In the genomic region with DNA sequence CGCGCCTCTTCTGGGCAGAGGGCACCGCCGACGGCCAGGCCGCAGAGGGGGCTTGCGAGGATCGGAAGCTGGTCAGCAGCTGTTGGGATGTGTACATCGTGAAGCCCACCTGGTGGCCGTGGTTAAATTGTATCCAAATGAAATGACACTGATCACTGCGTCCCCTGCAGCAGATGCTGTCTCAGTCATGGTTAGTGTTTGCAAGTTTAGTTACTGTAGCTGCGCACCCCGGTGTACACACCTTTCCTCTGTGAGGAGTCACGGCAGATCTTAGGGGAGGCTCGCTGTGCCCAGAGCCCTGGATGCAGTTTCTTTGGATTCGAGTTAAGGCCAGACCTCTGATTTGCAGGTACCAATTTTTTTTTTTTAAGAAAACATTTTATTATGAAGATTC, we compare ENCODE assay signal across 8 cellular contexts. TPM values are rescaled to one million over a fixed set of nuclear protein-coding genes. Genes with fewer than 3 reads are reported as not detected.
DNase-seq lines count a peak whose midpoint lies in the region; ATAC-seq and TF ChIP-seq lines count a peak whose summit lies in the region.

No MANE protein-coding gene starts in this region.

- peaks cover 6% of the 10 kb centered on the region; the same call in 1 of the 2 replicates for H3F3A ChIP-seq in SU-DHL-6 (ENCODE audit: insufficient read depth)

- TF ChIP-seq POLR2A in esophagus muscularis mucosa (IDR thresholded peaks at IDR 0.05; ENCODE audit: low read depth), result no peak

- H4K20me1 ChIP-seq in SU-DHL-6 (ENCODE audit: low read depth, low read length) (peaks cover 6% of the 10 kb centered on the region; the same call in 1 of the 2 replicates), osteoblast (ENCODE audit: insufficient read depth, low read length) (peaks cover 11% of the 10 kb centered on the region)

- H3K79me2 ChIP-seq in SU-DHL-6 (ENCODE audit: insufficient read depth, low read length), result peaks cover 54% of the 10 kb centered on the region
- H3K79me2 ChIP-seq in osteoblast (ENCODE audit: insufficient read depth, low read length), result peaks cover 57% of the 10 kb centered on the region

- DNase-seq in esophagus muscularis mucosa (ENCODE audit: extremely low spot score) (no peak), osteoblast (ENCODE audit: insufficient read length, low spot score, missing footprints) (no peak), foreskin melanocyte (no peak), NCI-H2029 (lab: John Stamatoyannopoulos, UW) (no peak)

- H3K27me3 ChIP-seq in SU-DHL-6 (ENCODE audit: low read length) (no peaks in the 10 kb centered on the region), esophagus muscularis mucosa (no peaks in the 10 kb centered on the region), osteoblast (ENCODE audit: insufficient read depth, low read length) (no peaks in the 10 kb centered on the region)

- H3K9me3 ChIP-seq in SU-DHL-6 (ENCODE audit: insufficient read depth, low read length) (no peaks in the 10 kb centered on the region), esophagus muscularis mucosa (no peaks in the 10 kb centered on the region), osteoblast (ENCODE audit: low read depth, low read length) (no peaks in the 10 kb centered on the region)

- peak overlapping the region; percentile 80 for H3K4me3 ChIP-seq in GM08714 (ENCODE audit: low read length)
- peak overlapping the region; percentile 76 for H3K4me3 ChIP-seq in SU-DHL-6 (ENCODE audit: insufficient read depth, low read length, poor library complexity, severe bottlenecking)
- H3K4me3 ChIP-seq in esophagus muscularis mucosa, result peak overlapping the region; percentile 76 to 98 (median 92)
- peak overlapping the region; percentile 93 for H3K4me3 ChIP-seq in osteoblast (ENCODE audit: insufficient read depth, low read length)

- peak; percentile 4 for ATAC-seq in HG02852 (IDR thresholded peaks at IDR 0.05; ENCODE audit: unreplicated experiment)
- no peak for ATAC-seq in GM19463 (IDR thresholded peaks at IDR 0.05; ENCODE audit: unreplicated experiment)

- H3K4me2 ChIP-seq in SU-DHL-6 (ENCODE audit: low read depth, low read length, poor library complexity, severe bottlenecking), result peak overlapping the region; percentile 83
- H3K4me2 ChIP-seq in osteoblast (ENCODE audit: insufficient read depth, low read length), result peak overlapping the region; percentile 99

- H2AFZ ChIP-seq in SU-DHL-6 (ENCODE audit: low read depth, low read length, severe bottlenecking) (peak overlapping the region; percentile 95), osteoblast (ENCODE audit: low read length) (peak overlapping the region; percentile 79)

- H3K36me3 ChIP-seq in SU-DHL-6 (ENCODE audit: low read length) (no peaks in the 10 kb centered on the region), esophagus muscularis mucosa (peaks cover 0 to 4% (median 4%) of the 10 kb centered on the region in 4 donors), osteoblast (ENCODE audit: insufficient read depth, low read length) (peaks cover 5% of the 10 kb centered on the region)

- H3K27ac ChIP-seq in SU-DHL-6 (ENCODE audit: low read depth, low read length), result no peak overlapping the region
- H3K27ac ChIP-seq in esophagus muscularis mucosa (replicated peaks in 1 of 4), result peak overlapping the region; percentile 75 to 84 (median 78)
- peak overlapping the region; percentile 75 for H3K27ac ChIP-seq in osteoblast (ENCODE audit: low read depth, low read length)

- intact Hi-C loops in esophagus muscularis mucosa (cut with DNase I), result no loop called here

- 13% methylated on average over 5 of the region's 16 CpGs for WGBS in esophagus muscularis mucosa

- no peak for TF ChIP-seq EP300 in esophagus muscularis mucosa (IDR thresholded peaks at IDR 0.05)

- no peak for TF ChIP-seq CTCF in SU-DHL-6 (IDR thresholded peaks at IDR 0.05; ENCODE audit: insufficient read depth, low read length, poor library complexity, severe bottlenecking)
- no peak for TF ChIP-seq CTCF in esophagus muscularis mucosa (IDR thresholded peaks at IDR 0.05)
- TF ChIP-seq CTCF in osteoblast (IDR thresholded peaks at IDR 0.05; ENCODE audit: extremely low read depth, low read depth, low read length), result no peak

- peaks cover 19 to 53% (median 50%) of the 10 kb centered on the region in 4 donors for H3K4me1 ChIP-seq in esophagus muscularis mucosa
- H3K4me1 ChIP-seq in osteoblast (ENCODE audit: insufficient read depth, low read length), result peaks cover 7% of the 10 kb centered on the region

- H3K9me2 ChIP-seq in SU-DHL-6 (replicated peaks; ENCODE audit: insufficient read depth, low read length), result no peaks in the 10 kb centered on the region

- peak overlapping the region; percentile 87 for H3K9ac ChIP-seq in SU-DHL-6 (ENCODE audit: low read length)

RNA-seq across cellular contexts. Expression of gene NAA20, which starts 0.7 kb away (rescaled TPM):
- total RNA-seq in esophagus muscularis mucosa, result 10 to 100 TPM; 29.5 to 38.5 (median 34.8) TPM
- 32.6 and 43.3 TPM in 2 replicates for total RNA-seq in osteoblast

RNA-seq across cellular contexts. Expression of gene CRNKL1, which starts 34.4 kb away (rescaled TPM):
- total RNA-seq in esophagus muscularis mucosa (10 to 100 TPM; 23.2 to 34.4 (median 25.3) TPM), osteoblast (31.5 and 33.7 TPM in 2 replicates)

RNA-seq across cellular contexts. Expression of gene CFAP61, which starts 34.5 kb away (rescaled TPM):
- not detected for total RNA-seq in esophagus muscularis mucosa
- not detected in 2 replicates for total RNA-seq in osteoblast
